Comparison of ENCODE assay signal across 21 cellular contexts in the genomic region with DNA sequence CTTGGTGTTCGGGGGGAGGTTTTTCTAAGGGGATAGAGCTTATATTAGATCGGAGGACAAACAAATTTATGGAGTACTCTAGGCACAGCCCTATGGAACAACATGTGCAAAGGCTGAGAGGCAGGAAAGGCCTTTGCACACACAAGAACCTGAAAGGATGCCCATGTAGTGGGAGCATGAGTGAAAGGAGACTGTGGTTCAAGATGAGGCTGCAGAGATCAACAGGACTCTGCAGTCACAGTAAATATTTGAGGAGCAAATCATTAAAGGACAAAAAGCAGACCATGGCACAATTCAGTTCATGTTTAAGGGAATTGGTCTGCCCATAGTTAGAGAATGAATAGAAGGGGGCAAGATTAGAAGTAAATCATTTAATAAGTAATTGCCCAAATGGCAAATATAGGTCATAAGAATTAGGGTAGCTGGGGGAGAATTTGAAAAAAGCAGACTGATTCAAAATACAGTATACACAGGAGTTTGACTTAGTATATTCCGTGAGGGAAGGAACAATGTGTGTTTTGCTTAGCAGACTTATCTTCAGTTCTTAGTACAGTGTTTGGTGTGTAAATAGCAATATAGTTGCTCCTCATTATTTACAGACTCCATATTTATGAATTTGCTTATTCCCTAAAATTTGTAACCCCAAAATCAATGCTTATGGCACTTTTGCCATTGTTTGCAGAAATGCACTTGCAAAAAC.
"Had no signal": no experiment of that assay in that cellular context is flagged by ENCODE, and none has a peak within 500 bp of the region (broad histone marks: within the 10 kb centered on the region; RNA-seq: fewer than 3 reads in every experiment).

No MANE protein-coding gene starts in this region.

- DNase-seq: IMR-90, Karpas-422, KG1, MM.1S, NCI-H1092 treated with DMSO at 0.1 percent for 48 hours, NCI-H1436, NCI-H187, NCI-H2029, NCI-H2081 treated with DMSO at 0.1 percent for 48 hours, NCI-H2171, NCI-H226, NCI-H446, NCI-H510A, NCI-H524 treated with DMSO at 0.1 percent for 48 hours, NCI-H69, NCI-H774, SHP77, SK-N-SH, SW 1271 had no signal

- H3K27ac ChIP-seq: RWPE1 had no signal

- H3K9me3 ChIP-seq: SK-N-SH had no signal

- H3K9ac ChIP-seq: SK-N-SH had no signal

- H3K9me2 ChIP-seq: SK-N-SH had no signal

- ATAC-seq: Panc1 had no signal

- H3K4me2 ChIP-seq: SK-N-SH had no signal
